Comparison of ENCODE assay signal across 10 cellular contexts in genomic region chr12:51337336-51337735, GRCh38. TPM values are rescaled to one million over a fixed set of nuclear protein-coding genes. Genes with fewer than 3 reads are reported as not detected.
"Had no signal": no experiment of that assay in that cellular context is flagged by ENCODE, and none has a peak within 500 bp of the region (broad histone marks: within the 10 kb centered on the region; RNA-seq: fewer than 3 reads in every experiment).

No MANE protein-coding gene starts in this region.

RNA-seq across cellular contexts. Expression of gene CELA1, which starts 9.1 kb away (rescaled TPM):
- total RNA-seq: OCI-LY7, PC-3, PC-9, Peyer's patch, Right ventricle myocardium inferior, Right ventricle myocardium superior, RPMI7951, SJCRH30, SK-MEL-5 had no signal

RNA-seq across cellular contexts. Expression of gene BIN2, which starts 13.4 kb away (rescaled TPM):
- total RNA-seq: PC-3, PC-9, RPMI7951, SJCRH30, SK-MEL-5 had no signal
- polyA plus RNA-seq: SK-N-SH had no signal
